In the genomic region with DNA sequence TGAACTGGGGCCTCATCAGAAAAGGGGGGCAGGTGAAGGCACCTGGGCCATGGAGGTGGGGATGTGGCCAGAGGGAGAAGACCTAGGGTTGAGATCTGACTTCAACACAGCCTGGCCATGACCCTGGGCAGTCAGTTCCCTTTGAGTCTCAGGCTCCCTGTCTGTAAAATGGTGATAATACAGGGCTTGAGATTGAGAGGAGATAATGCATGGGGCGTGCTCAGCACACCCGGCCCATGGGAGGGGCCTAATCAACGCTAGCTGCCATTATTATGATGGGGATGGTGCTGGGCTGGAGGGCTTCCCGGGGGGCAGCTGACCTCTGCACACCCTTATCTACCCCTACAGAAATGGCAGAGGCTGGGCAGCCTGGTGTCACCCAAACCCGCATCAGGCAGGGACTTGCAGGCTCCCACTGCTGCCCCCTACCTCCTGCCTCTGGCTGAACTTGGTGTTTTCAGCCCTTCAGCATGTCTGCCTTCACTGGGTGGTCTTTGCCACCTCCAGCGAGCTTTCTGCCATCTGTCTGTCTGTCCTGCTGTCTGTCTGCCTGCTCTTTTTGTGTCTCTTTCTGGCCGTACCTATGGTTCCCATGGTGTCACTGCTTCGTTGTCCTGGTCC, we compare ENCODE assay signal across 21 cellular contexts.
A peak's percentile ranks its signal among the peaks of the same experiment; 100 is the strongest.
DNase-seq lines count a peak whose midpoint lies in the region; ATAC-seq and TF ChIP-seq lines count a peak whose summit lies in the region.
"Had no signal": no experiment of that assay in that cellular context is flagged by ENCODE, and none has a peak within 500 bp of the region (broad histone marks: within the 10 kb centered on the region; RNA-seq: fewer than 3 reads in every experiment).

No MANE protein-coding gene starts in this region.

- H3K9ac ChIP-seq in HCT116 (ENCODE audit: low read length) = no peak overlapping the region
- H3K9ac ChIP-seq: BLaER1 had no signal

- no peaks in the 10 kb centered on the region for H3K27me3 Mint-ChIP-seq in CD4-positive, alpha-beta memory T cell

- H3K4me2 ChIP-seq in HCT116 (ENCODE audit: low read length) = no peak overlapping the region
- H3K4me2 ChIP-seq: BLaER1 had no signal

- ATAC-seq in HCT116 (peak; percentile 65), GM21717 (IDR thresholded peaks at IDR 0.05; ENCODE audit: unreplicated experiment) (no peak)
- ATAC-seq: esophagus mucosa; HepG2; sciatic nerve; stimulated activated naive B cell treated with anti-CD40 and anti-IgM and Interleukin-4, amounts not matched to agents 10 μg/mL and 1 μg/mL and 100 μg/mL, for 72 hours had no signal

- no peaks in the 10 kb centered on the region for H3K79me2 ChIP-seq in HCT116 (ENCODE audit: insufficient read depth, low read length)

- RAD21 ChIA-PET in HCT116 (lab: Charles Lee; ENCODE audit: low non-redundant PET in 1 of 2, low total read pairs in 2 of 2, uncharacterized antibody in 2 of 2, unreplicated experiment in 2 of 2) = no interaction called here

- BruUV-seq in HCT116 (replicated peaks; lab: Mats Ljungman, UMichigan) = no TSS peak

- DNase-seq in CD4-positive, alpha-beta memory T cell = peak in 1 of 5 donors; percentile 4
- DNase-seq in HCT116 (ENCODE audit: low read depth, low spot score) (no peak), SK-MEL-5 (ENCODE audit: low read depth, low spot score) (peak; percentile 37), fibroblast of pulmonary artery (ENCODE audit: low read depth) (no peak), Kasumi-1 (lab: John Stamatoyannopoulos, UW) (no peak), GM20000 (ENCODE audit: low spot score) (no peak), superior temporal gyrus (ENCODE audit: extremely low spot score) (no peak)
- DNase-seq: activated naive CD4-positive, alpha-beta T cell treated with Interleukin-2 at 50 U/mL for 16 hours; NCI-H1436; NCI-H748 treated with DMSO at 0.1 percent for 48 hours; nephron progenitor cell; SHP77 treated with DMSO at 0.1 percent for 48 hours; stimulated activated CD4-positive, alpha-beta T cell treated with anti-CD3 and anti-CD28 coated beads, Interleukin-4, amount 100 ng/mL, for 4 hours; stimulated activated naive B cell treated with anti-CD40 and anti-IgM and Interleukin-4, amounts not matched to agents 10 μg/mL and 1 μg/mL and 100 μg/mL, for 72 hours had no signal

- in situ Hi-C loops in SK-MEL-5 (cut with HindIII; ENCODE audit: low pct_unique_long_range_greater_than_20kb, low sequenced_read_pairs) = no loop called here

- intact Hi-C loops in CD4-positive, alpha-beta memory T cell (cut with micrococcal nuclease) = no loop called here
- intact Hi-C loops in HCT116 (cut with micrococcal nuclease) = no loop called here

- H2AFZ ChIP-seq in HCT116 (ENCODE audit: low read depth, low read length, poor library complexity, severe bottlenecking) = no peak overlapping the region

- H3K27ac ChIP-seq in CD4-positive, alpha-beta memory T cell (ENCODE audit: low read depth, low read length) = no peak overlapping the region
- no peak overlapping the region for H3K27ac ChIP-seq in HCT116 (ENCODE audit: low read depth, low read length)
- H3K27ac ChIP-seq: BLaER1, vagina had no signal

- no peak overlapping the region for H3K4me3 ChIP-seq in CD4-positive, alpha-beta memory T cell (ENCODE audit: low read length in 2 of 2)
- H3K4me3 ChIP-seq in HCT116 (replicated peaks in 1 of 2; ENCODE audit: low read depth in 1 of 2, low read length in 2 of 2) = no peak overlapping the region
- no peak overlapping the region for H3K4me3 ChIP-seq in fibroblast of pulmonary artery (replicated peaks; ENCODE audit: low read depth, low read length)
- H3K4me3 ChIP-seq: BLaER1, lung, vagina had no signal

- no peaks in the 10 kb centered on the region for H3K27me3 ChIP-seq in CD4-positive, alpha-beta memory T cell (ENCODE audit: insufficient read depth, low read length)
- no peaks in the 10 kb centered on the region; the same call in 1 of the 2 replicates for H3K27me3 ChIP-seq in HCT116 (ENCODE audit: insufficient read depth, low read length)
- H3K27me3 ChIP-seq: BLaER1, vagina had no signal

- peak; percentile 29 to 58 (median 52); a peak in 4 of 6 replicates for TF ChIP-seq CTCF in HCT116 (IDR thresholded peaks at IDR 0.05 in 2 of 3, conservative IDR thresholded peaks at IDR 0.05 in 1 of 3; ENCODE audit: borderline replicate concordance in 1 of 3, insufficient read depth in 1 of 3, low read depth in 2 of 3, low read length in 2 of 3)
- TF ChIP-seq CTCF in fibroblast of pulmonary artery (IDR thresholded peaks at IDR 0.05; ENCODE audit: low read length, missing control alignments) = peak; percentile 14
- TF ChIP-seq CTCF in GM20000 (IDR thresholded peaks at IDR 0.05; ENCODE audit: extremely low read depth, missing control alignments) = no peak

- no peak for TF ChIP-seq POLR2A in HCT116 (IDR thresholded peaks at IDR 0.05; ENCODE audit: borderline replicate concordance, extremely low read depth, insufficient read depth, insufficient read length)

- peaks cover 35% of the 10 kb centered on the region for H3K4me1 ChIP-seq in CD4-positive, alpha-beta memory T cell (ENCODE audit: insufficient read depth, low read length)
- H3K4me1 ChIP-seq in HCT116 (ENCODE audit: control insufficient read depth in 1 of 2, insufficient read depth in 2 of 2, low read length in 2 of 2) = no peaks in the 10 kb centered on the region
- H3K4me1 ChIP-seq: vagina had no signal

- H3K4me3 Mint-ChIP-seq in CD4-positive, alpha-beta memory T cell = peak overlapping the region in 1 of 8 donors; percentile 55
- H3K4me3 Mint-ChIP-seq: nephron progenitor cell; stimulated activated naive B cell treated with anti-CD40 and anti-IgM and Interleukin-4, amounts not matched to agents 10 μg/mL and 1 μg/mL and 100 μg/mL, for 72 hours had no signal

- peaks cover 24 to 51% (median 37%) of the 10 kb centered on the region in 4 donors for H3K4me1 Mint-ChIP-seq in CD4-positive, alpha-beta memory T cell
- H3K4me1 Mint-ChIP-seq: stimulated activated naive B cell treated with anti-CD40 and anti-IgM and Interleukin-4, amounts not matched to agents 10 μg/mL and 1 μg/mL and 100 μg/mL, for 72 hours had no signal

- H4K20me1 ChIP-seq in HCT116 (ENCODE audit: insufficient read depth) = no peaks in the 10 kb centered on the region
- H4K20me1 ChIP-seq: BLaER1 had no signal

- CTCF ChIA-PET in CD4-positive, alpha-beta memory T cell (lab: Charles Lee; ENCODE audit: partially characterized antibody) = no interaction called here
- CTCF ChIA-PET in HCT116 (lab: Charles Lee) = no interaction called here

- TF ChIP-seq RAD21 in HCT116 (IDR thresholded peaks at IDR 0.05; ENCODE audit: low read depth) = no peak

- H3K36me3 Mint-ChIP-seq in CD4-positive, alpha-beta memory T cell = peaks cover 0 to 2% of the 10 kb centered on the region in 2 donors
- H3K36me3 Mint-ChIP-seq: stimulated activated naive B cell treated with anti-CD40 and anti-IgM and Interleukin-4, amounts not matched to agents 10 μg/mL and 1 μg/mL and 100 μg/mL, for 72 hours had no signal

- POLR2A ChIA-PET in CD4-positive, alpha-beta memory T cell (lab: Charles Lee; ENCODE audit: partially characterized antibody) = no interaction called here
- POLR2A ChIA-PET in HCT116 (lab: Charles Lee) = no interaction called here

- H3K9me3 Mint-ChIP-seq in CD4-positive, alpha-beta memory T cell = peaks cover 0 to 2% (median 0%) of the 10 kb centered on the region in 8 donors
- H3K9me3 Mint-ChIP-seq: nephron progenitor cell; stimulated activated naive B cell treated with anti-CD40 and anti-IgM and Interleukin-4, amounts not matched to agents 10 μg/mL and 1 μg/mL and 100 μg/mL, for 72 hours had no signal

- H3K27ac Mint-ChIP-seq in CD4-positive, alpha-beta memory T cell = peak overlapping the region in 4 of 7 donors; percentile 49 to 90 (median 84)
- H3K27ac Mint-ChIP-seq: nephron progenitor cell; stimulated activated naive B cell treated with anti-CD40 and anti-IgM and Interleukin-4, amounts not matched to agents 10 μg/mL and 1 μg/mL and 100 μg/mL, for 72 hours had no signal

- H3K9me2 ChIP-seq in HCT116 (ENCODE audit: insufficient read depth) = no peaks in the 10 kb centered on the region

- H3K36me3 ChIP-seq in CD4-positive, alpha-beta memory T cell (ENCODE audit: insufficient read depth, low read length) = no peaks in the 10 kb centered on the region
- H3K36me3 ChIP-seq in HCT116 (ENCODE audit: control insufficient read depth in 1 of 2, insufficient read depth in 2 of 2, low read length in 2 of 2) = no peaks in the 10 kb centered on the region
- H3K36me3 ChIP-seq: BLaER1, vagina had no signal

- no peaks in the 10 kb centered on the region for H3K9me3 ChIP-seq in CD4-positive, alpha-beta memory T cell (ENCODE audit: control insufficient read depth in 1 of 2, low read length in 2 of 2)
- no peaks in the 10 kb centered on the region for H3K9me3 ChIP-seq in HCT116 (ENCODE audit: control insufficient read depth in 1 of 2, insufficient read depth in 1 of 2, low read depth in 1 of 2, low read length in 2 of 2)
- H3K9me3 ChIP-seq: BLaER1, vagina had no signal

TF ChIP-seq in HCT116, 20 proteins besides CTCF, POLR2A, EP300 and RAD21 (continues in another document):
- TF ChIP-seq ELF1 (IDR thresholded peaks at IDR 0.05; ENCODE audit: borderline replicate concordance, low read depth) (no peak), EZH2 (IDR thresholded peaks at IDR 0.05) (no peak), SP1 (IDR thresholded peaks at IDR 0.05; ENCODE audit: low read depth) (no peak), ZBTB33 (IDR thresholded peaks at IDR 0.05; ENCODE audit: extremely low read depth, insufficient replicate concordance, low read length) (no peak), ZNF274 (IDR thresholded peaks at IDR 0.05; ENCODE audit: low read depth, low read length) (no peak), ZFX (IDR thresholded peaks at IDR 0.05) (no peak)
